9 cellular contexts compared by ENCODE assay signal in genomic region chr16:30741461-30741914, GRCh38. TPM values are rescaled to one million over a fixed set of nuclear protein-coding genes. Genes with fewer than 3 reads are reported as not detected.
DNase-seq lines count a peak whose midpoint lies in the region; ATAC-seq and TF ChIP-seq lines count a peak whose summit lies in the region.
"Had no signal": no experiment of that assay in that cellular context is flagged by ENCODE, and none has a peak within 500 bp of the region (broad histone marks: within the 10 kb centered on the region; RNA-seq: fewer than 3 reads in every experiment).

No MANE protein-coding gene starts in this region.

- no peaks in the 10 kb centered on the region for H3K27me3 ChIP-seq in GM23248 (replicated peaks; ENCODE audit: insufficient read depth)

- no peak for ATAC-seq in HG03175 (IDR thresholded peaks at IDR 0.05; ENCODE audit: unreplicated experiment)

- H3K79me2 ChIP-seq in GM23248 (ENCODE audit: insufficient read depth): 0 out of 2 replicates have a peak, but pooled peaks cover 5% of the 10 kb centered on the region

- TF ChIP-seq CTCF in RWPE1 (conservative IDR thresholded peaks at IDR 0.05; ENCODE audit: low read depth) (no peak), foreskin fibroblast (IDR thresholded peaks at IDR 0.05; ENCODE audit: low read depth, low read length) (no peak)

- POLR2A ChIA-PET in RWPE1 (lab: Yijun Ruan, JAX; ENCODE audit: low non-redundant PET): interaction anchor here (0.8 kb wide), 1 partner anchor 28 kb away, joined by 4 read pairs; no protein-coding TSS in a partner anchor

- H3K4me1 ChIP-seq in GM23248 (ENCODE audit: insufficient read depth): peaks cover 24% of the 10 kb centered on the region

- H3F3A ChIP-seq in GM23248 (ENCODE audit: insufficient read depth): peaks cover 29% of the 10 kb centered on the region

- in situ Hi-C loops in GM23248 (cut with MboI): no loop called here

- peaks cover 30% of the 10 kb centered on the region; the same call in 1 of the 2 replicates for H3K36me3 ChIP-seq in GM23248 (ENCODE audit: low read depth)

- no peaks in the 10 kb centered on the region for H3K9me2 ChIP-seq in GM23248 (ENCODE audit: insufficient read depth)

- H3K4me2 ChIP-seq in GM23248 (ENCODE audit: unreplicated experiment): peak overlapping the region; percentile 27

- H3K27ac ChIP-seq in GM23248 (peak overlapping the region; percentile 59), RWPE1 (peak overlapping the region; percentile 88)

- 0 out of 2 replicates have a peak overlapping the region, but pooled peaks have one; percentile 8 for H3K9ac ChIP-seq in GM23248

- 75 to 82% methylated on average over 6 of the region's 6 CpGs for WGBS in GM23248 (ENCODE audit: low coverage in 1 of 2, low lambda C conversion rate in 2 of 2, missing lambda C conversion rate in 2 of 2), 2 experiments

- no peaks in the 10 kb centered on the region for H4K20me1 ChIP-seq in GM23248 (ENCODE audit: insufficient read depth)

- H2AFZ ChIP-seq in GM23248: no peak overlapping the region

- H3K9me3 ChIP-seq in GM23248 (ENCODE audit: low read depth): no peaks in the 10 kb centered on the region

- no peak overlapping the region for H3K4me3 ChIP-seq in GM23248
- H3K4me3 ChIP-seq in foreskin fibroblast (ENCODE audit: low read depth in 1 of 2, low read length in 2 of 2): no peak overlapping the region
- no peak overlapping the region for H3K4me3 ChIP-seq in skeletal muscle cell (ENCODE audit: low read depth, low read length)

- CTCF ChIA-PET in RWPE1 (lab: Yijun Ruan, JAX): no interaction called here

- peak; percentile 91 for DNase-seq in GM23248
- peak; percentile 95 for DNase-seq in RWPE1 (ENCODE audit: low spot score)
- peak; percentile 76 to 86 for DNase-seq in foreskin fibroblast
- DNase-seq in skeletal muscle cell (ENCODE audit: low read depth): peak; percentile 34
- no peak for DNase-seq in stimulated activated CD4-positive, alpha-beta T cell treated with anti-CD3 and anti-CD28 coated beads, Interleukin-12 subunit alpha, Interleukin-12 subunit beta, amount 100 ng/mL, for 4 hours
- DNase-seq in anterior cingulate cortex (lab: John Stamatoyannopoulos, UW): no peak
- no peak for DNase-seq in activated CD8-positive, alpha-beta memory T cell treated with anti-CD3 and anti-CD28 coated beads, Interleukin-2, amount 50 U/mL, for 4 hours
- DNase-seq: activated naive CD8-positive, alpha-beta T cell treated with anti-CD3 and anti-CD28 coated beads, Interleukin-2, amount 10 ng/mL, durations not matched to agents 7 days and 5 days had no signal

RNA-seq across cellular contexts. Expression of gene PHKG2, which starts 6.7 kb away (rescaled TPM):
- 12.5 and 19.9 TPM in 2 replicates for total RNA-seq in GM23248 (2014; rRNA removed; shearing (Covaris generic))
- polyA plus RNA-seq in GM23248 (2016; fragmentation: Nextera tagmentation; extraction: Ambion mirVana): 15.7 and 17.0 TPM in 2 replicates

RNA-seq across cellular contexts. Expression of gene CFAP119, which starts 20.4 kb away (rescaled TPM):
- total RNA-seq in GM23248 (2014; rRNA removed; shearing (Covaris generic)): 0.89 and 2.7 TPM in 2 replicates
- polyA plus RNA-seq in GM23248 (2016; fragmentation: Nextera tagmentation; extraction: Ambion mirVana): 4.1 and 4.6 TPM in 2 replicates

RNA-seq across cellular contexts. Expression of gene RNF40, which starts 20.6 kb away (rescaled TPM):
- total RNA-seq in GM23248 (2014; rRNA removed; shearing (Covaris generic)): 97.9 and 99.0 TPM in 2 replicates
- 71.2 and 71.5 TPM in 2 replicates for polyA plus RNA-seq in GM23248 (2016; fragmentation: Nextera tagmentation; extraction: Ambion mirVana)

RNA-seq across cellular contexts. Expression of gene SRCAP, which starts 42.5 kb away (rescaled TPM):
- total RNA-seq in GM23248 (2014; rRNA removed; shearing (Covaris generic)): 9.1 and 14.3 TPM in 2 replicates
- polyA plus RNA-seq in GM23248 (2016; fragmentation: Nextera tagmentation; extraction: Ambion mirVana): 22.8 and 23.7 TPM in 2 replicates

RNA-seq across cellular contexts. Expression of gene ZNF629, which starts 45.5 kb away (rescaled TPM):
- total RNA-seq in GM23248 (2014; rRNA removed; shearing (Covaris generic)): 12.2 and 19.3 TPM in 2 replicates
- 4.8 and 5.0 TPM in 2 replicates for polyA plus RNA-seq in GM23248 (2016; fragmentation: Nextera tagmentation; extraction: Ambion mirVana)

Comparison
In these comparisons a context has a peak if more than half of its experiments do, and no peak if none do; other contexts are left out.
1. DNase-seq: peak in GM23248 (single experiment), RWPE1 (single experiment), foreskin fibroblast (2 of 2) and skeletal muscle cell (single experiment); none in stimulated activated CD4-positive, alpha-beta T cell treated with anti-CD3 and anti-CD28 coated beads, Interleukin-12 subunit alpha, Interleukin-12 subunit beta, amount 100 ng/mL, for 4 hours (single experiment), anterior cingulate cortex (0 of 58) and activated CD8-positive, alpha-beta memory T cell treated with anti-CD3 and anti-CD28 coated beads, Interleukin-2, amount 50 U/mL, for 4 hours (single experiment).